18 cellular contexts compared by ENCODE assay signal in genomic region chr7:148723166-148723559, GRCh38. TPM values are rescaled to one million over a fixed set of nuclear protein-coding genes. Genes with fewer than 3 reads are reported as not detected.
DNase-seq lines count a peak whose midpoint lies in the region; ATAC-seq, FAIRE-seq and TF ChIP-seq lines count a peak whose summit lies in the region.
"Had no signal": no experiment of that assay in that cellular context is flagged by ENCODE, and none has a peak within 500 bp of the region (broad histone marks: within the 10 kb centered on the region; RNA-seq: fewer than 3 reads in every experiment).

No MANE protein-coding gene starts in this region.

- peaks cover 4 to 17% of the 10 kb centered on the region in 2 donors for H3K4me1 ChIP-seq in kidney (ENCODE audit: control insufficient read depth in 1 of 2, insufficient read depth in 1 of 2, low read depth in 1 of 2, low read length in 2 of 2)

- no peaks in the 10 kb centered on the region for H3K36me3 ChIP-seq in kidney (ENCODE audit: control insufficient read depth in 1 of 2, insufficient read depth in 2 of 2, low read length in 2 of 2)

- H3K4me1 Mint-ChIP-seq in T-helper 17 cell, result peaks cover 71% of the 10 kb centered on the region
- H3K4me1 Mint-ChIP-seq in mesothelial cell of epicardium, result peaks cover 12% of the 10 kb centered on the region

- H3K9ac ChIP-seq in kidney (ENCODE audit: low read length in 2 of 2), result no peak overlapping the region

- peak overlapping the region in 1 of 2 donors; percentile 26 for H3K27ac ChIP-seq in kidney (ENCODE audit: low read depth in 2 of 2, low read length in 2 of 2)

- no peak for FAIRE-seq in kidney (lab: Jason Lieb, UNC)
- FAIRE-seq: D721Med, H1, TTC549 had no signal

- no peaks in the 10 kb centered on the region for H3K9me3 ChIP-seq in T-helper 17 cell (ENCODE audit: control insufficient read depth, low read length, poor library complexity, severe bottlenecking)
- no peaks in the 10 kb centered on the region for H3K9me3 ChIP-seq in kidney (ENCODE audit: control insufficient read depth in 1 of 2, low read length in 2 of 2)

- TF ChIP-seq CTCF in mesothelial cell of epicardium (IDR thresholded peaks at IDR 0.05; ENCODE audit: unreplicated experiment), result no peak
- TF ChIP-seq CTCF in kidney (IDR thresholded peaks at IDR 0.05; ENCODE audit: borderline replicate concordance, extremely low read depth, insufficient read depth), result no peak

- no peak overlapping the region for H3K4me3 ChIP-seq in kidney (ENCODE audit: low read length in 2 of 2)

- ATAC-seq in Right ventricle myocardium superior (ENCODE audit: poor library complexity) (peak; percentile 15), T-helper 17 cell (peak; percentile 12)
- ATAC-seq: Panc1 had no signal

- H3K36me3 Mint-ChIP-seq in T-helper 17 cell (ENCODE audit: low read depth) (no peaks in the 10 kb centered on the region), mesothelial cell of epicardium (no peaks in the 10 kb centered on the region)

- peak overlapping the region; percentile 80 for H3K27ac Mint-ChIP-seq in T-helper 17 cell
- H3K27ac Mint-ChIP-seq in mesothelial cell of epicardium, result peak overlapping the region; percentile 15
- H3K27ac Mint-ChIP-seq: endodermal cell had no signal

- H3K27me3 Mint-ChIP-seq in T-helper 17 cell, result no peaks in the 10 kb centered on the region
- H3K27me3 Mint-ChIP-seq in mesothelial cell of epicardium (ENCODE audit: low read depth), result no peaks in the 10 kb centered on the region

- H3K9me3 Mint-ChIP-seq in mesothelial cell of epicardium, result no peaks in the 10 kb centered on the region
- H3K9me3 Mint-ChIP-seq: activated T-cell treated with anti-CD3 and anti-CD28 coated beads, Interleukin-2, amount 50 U/mL, for 4 hours; endodermal cell had no signal

- intact Hi-C loops in Right ventricle myocardium superior (cut with DNase I) (no loop called here), cardiac septum (cut with DNase I) (no loop called here), kidney (cut with DNase I) (no loop called here)

- H3K4me3 Mint-ChIP-seq in T-helper 17 cell (peak overlapping the region; percentile 70), mesothelial cell of epicardium (no peak overlapping the region)
- H3K4me3 Mint-ChIP-seq: activated T-cell treated with anti-CD3 and anti-CD28 coated beads, Interleukin-2, amount 50 U/mL, for 4 hours; endodermal cell had no signal

- DNase-seq in Right ventricle myocardium superior (no peak), cardiac septum (ENCODE audit: low spot score) (no peak), T-helper 17 cell (no peak), mesothelial cell of epicardium (ENCODE audit: low spot score in 2 of 2, unreplicated experiment in 2 of 2) (no peak), NCI-H748 (lab: John Stamatoyannopoulos, UW; ENCODE audit: unreplicated experiment) (no peak), cerebellum (ENCODE audit: low spot score) (no peak), kidney (no peak), cerebellar nuclear complex (lab: John Stamatoyannopoulos, UW) (no peak)
- DNase-seq: activated CD4-positive, alpha-beta T cell treated with anti-CD3 and anti-CD28 coated beads, Interleukin-2, amount 50 U/mL, for 1 hour; activated T-cell treated with anti-CD3 and anti-CD28 coated beads, Interleukin-2, amount 50 U/mL, for 4 hours; amniotic stem cell; endodermal cell; kidney glomerular epithelial cell; NCI-H774 had no signal

RNA-seq across cellular contexts. Expression of gene CUL1, which starts 24.5 kb away (rescaled TPM):
- total RNA-seq in Right ventricle myocardium superior (46.6 TPM), cardiac septum (42.3 TPM), T-helper 17 cell (10 to 100 TPM; 39.7 to 41.4 TPM), mesothelial cell of epicardium (60.3 to 63.6 TPM (median 60.9 TPM) in 3 replicates), cerebellum (45.9 TPM), kidney (37.6 TPM)
- 23.4 TPM for polyA plus RNA-seq in kidney (ENCODE audit: insufficient read depth, low read depth, low replicate concordance)
